ENCODE assay signal across 9 cellular contexts in the genomic region with DNA sequence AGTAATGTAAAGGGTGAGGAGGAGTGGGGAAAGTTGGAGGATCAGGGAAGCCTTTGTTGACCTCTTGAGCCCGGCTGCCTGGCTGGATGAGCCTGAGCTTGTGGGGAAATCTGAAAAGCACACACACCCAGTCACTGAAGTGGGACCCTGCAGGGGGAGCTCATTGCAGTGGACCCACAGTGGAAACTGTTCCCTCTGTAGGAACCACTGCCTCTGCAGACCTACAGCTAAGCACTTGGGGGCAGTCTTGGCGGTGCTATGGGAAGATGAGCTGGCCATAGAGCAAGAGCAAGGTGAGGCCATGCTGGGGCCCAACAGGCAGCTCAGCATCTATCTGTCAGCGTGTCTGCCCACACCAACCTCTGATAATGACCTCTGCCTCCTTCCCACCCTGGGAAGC.
DNase-seq lines count a peak whose midpoint lies in the region; ATAC-seq and TF ChIP-seq lines count a peak whose summit lies in the region.
"Had no signal": no experiment of that assay in that cellular context is flagged by ENCODE, and none has a peak within 500 bp of the region (broad histone marks: within the 10 kb centered on the region; RNA-seq: fewer than 3 reads in every experiment).

No MANE protein-coding gene starts in this region.

- peaks cover 0 to 4% (median 0%) of the 10 kb centered on the region in 11 donors for H3K9me3 ChIP-seq in heart right ventricle
- H3K9me3 ChIP-seq: tibial artery had no signal

- in situ Hi-C loops in KBM-7 (cut with MboI; ENCODE audit: low pct_unique_long_range_greater_than_20kb, low sequenced_read_pairs): no loop called here

- H3K4me3 ChIP-seq in heart right ventricle: no peak overlapping the region
- H3K4me3 ChIP-seq: tibial artery had no signal

- peak; percentile 78 for TF ChIP-seq CTCF in AG09319 (IDR thresholded peaks at IDR 0.05; ENCODE audit: low read depth, low read length)
- peak in 7 of 9 donors; percentile 35 to 65 (median 45) for TF ChIP-seq CTCF in heart right ventricle (IDR thresholded peaks at IDR 0.05)

- peak; percentile 23 for DNase-seq in AG09319 (ENCODE audit: extremely low read depth, low read depth)
- DNase-seq in KBM-7: peak; percentile 40
- peak; percentile 23 for DNase-seq in activated CD8-positive, alpha-beta memory T cell treated with anti-CD3 and anti-CD28 coated beads, Interleukin-2, amount 50 U/mL, for 4 hours
- DNase-seq in heart right ventricle: peak in 1 of 2 donors; percentile 14
- peak; percentile 7 to 10 for DNase-seq in stimulated activated CD4-positive, alpha-beta T cell treated with anti-CD3 and anti-CD28 coated beads, Interleukin-2, amount 100 ng/mL, for 48 hours
- DNase-seq in T1000 (lab: John Stamatoyannopoulos, UW): no peak

- no peaks in the 10 kb centered on the region for H3K36me3 ChIP-seq in heart right ventricle
- H3K36me3 ChIP-seq: tibial artery had no signal

- no peak overlapping the region for H3K27ac ChIP-seq in heart right ventricle
- H3K27ac ChIP-seq: tibial artery had no signal

- H3K4me1 ChIP-seq in heart right ventricle: no peaks in the 10 kb centered on the region
- H3K4me1 ChIP-seq: tibial artery had no signal

- peaks cover 0 to 8% (median 0%) of the 10 kb centered on the region in 7 donors for H3K27me3 ChIP-seq in heart right ventricle
- H3K27me3 ChIP-seq: tibial artery had no signal

- peak in 6 of 8 donors; percentile 46 to 76 (median 58) for ATAC-seq in heart right ventricle
- ATAC-seq in GM21367 (IDR thresholded peaks at IDR 0.05; ENCODE audit: unreplicated experiment): no peak
- no peak for ATAC-seq in HG03378 (IDR thresholded peaks at IDR 0.05; ENCODE audit: unreplicated experiment)

- intact Hi-C loops in heart right ventricle (cut with DNase I): loop anchor here in 2 of 10 donors (10.0 kb wide), 3 partner anchors 210 to 1170 kb away; no protein-coding TSS in a partner anchor

- 11 to 22% methylated on average over 3 of the region's 3 CpGs for WGBS in heart right ventricle, 2 donors

Comparison
In these comparisons a context has a peak if more than half of its experiments do, and no peak if none do; other contexts are left out.
1. ATAC-seq: peak in heart right ventricle (6 of 8); none in GM21367 (single experiment) and HG03378 (single experiment).